Comparison of ENCODE assay signal across 24 cellular contexts in the genomic region with DNA sequence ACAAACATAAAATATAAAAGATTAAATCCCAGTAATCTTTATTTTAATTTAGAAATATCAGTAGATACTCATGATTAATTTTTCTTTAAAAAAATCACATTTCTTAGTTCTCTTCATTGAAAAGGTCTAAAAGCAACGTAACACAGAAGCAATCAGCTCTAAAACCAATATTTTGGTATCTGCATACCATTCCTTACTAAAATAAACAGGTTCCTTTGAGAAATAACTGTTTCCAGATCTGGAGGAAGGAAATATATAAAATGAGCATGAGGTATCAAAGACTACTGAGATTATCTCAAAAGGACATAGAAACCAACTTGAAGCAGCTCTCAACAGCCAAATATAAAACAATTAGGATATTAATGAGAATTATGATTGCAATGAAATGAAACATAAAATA.
"Had no signal": no experiment of that assay in that cellular context is flagged by ENCODE, and none has a peak within 500 bp of the region (broad histone marks: within the 10 kb centered on the region; RNA-seq: fewer than 3 reads in every experiment).

No MANE protein-coding gene starts in this region.

- H3K9me3 ChIP-seq: colonic mucosa, esophagus muscularis mucosa, esophagus squamous epithelium, gastrocnemius medialis, gastroesophageal sphincter, heart left ventricle had no signal

- H3K27me3 ChIP-seq: colonic mucosa, dorsolateral prefrontal cortex, esophagus muscularis mucosa, esophagus squamous epithelium, gastrocnemius medialis, gastroesophageal sphincter, heart left ventricle, heart right ventricle had no signal

- H3K36me3 ChIP-seq: colonic mucosa, esophagus muscularis mucosa, esophagus squamous epithelium, gastrocnemius medialis, gastroesophageal sphincter, heart left ventricle, heart right ventricle had no signal

- H3K27ac ChIP-seq: colonic mucosa, coronary artery, dorsolateral prefrontal cortex, epithelial cell of prostate, esophagus muscularis mucosa, esophagus squamous epithelium, foreskin keratinocyte, gastrocnemius medialis, gastroesophageal sphincter, heart left ventricle, heart right ventricle had no signal

- H3K4me1 ChIP-seq: colonic mucosa, esophagus muscularis mucosa, esophagus squamous epithelium, foreskin keratinocyte, gastrocnemius medialis, gastroesophageal sphincter, heart left ventricle, heart right ventricle had no signal

- H3K4me3 ChIP-seq: colonic mucosa, coronary artery, dorsolateral prefrontal cortex, esophagus muscularis mucosa, esophagus squamous epithelium, gastrocnemius medialis, gastroesophageal sphincter, heart left ventricle, heart right ventricle had no signal

- ATAC-seq: effector memory CD8-positive, alpha-beta T cell; esophagus mucosa; foreskin keratinocyte; gastrocnemius medialis; gastroesophageal sphincter; heart left ventricle; heart right ventricle had no signal

- DNase-seq: colonic mucosa; cortex of kidney; dermis blood vessel endothelial cell; dorsolateral prefrontal cortex; effector CD4-positive, alpha-beta T cell; effector CD8-positive, alpha-beta T cell; effector memory CD4-positive, alpha-beta T cell; effector memory CD8-positive, alpha-beta T cell; endodermal cell; erythroblast; esophagus squamous epithelium; foreskin fibroblast; foreskin keratinocyte; foreskin melanocyte; gastrocnemius medialis; glutamatergic neuron; head of caudate nucleus; heart left ventricle; heart right ventricle had no signal
